17 cellular contexts compared by ENCODE assay signal in genomic region chr3:54138937-54139547, GRCh38. TPM values are rescaled to one million over a fixed set of nuclear protein-coding genes. Genes with fewer than 3 reads are reported as not detected.
"Had no signal": no experiment of that assay in that cellular context is flagged by ENCODE, and none has a peak within 500 bp of the region (broad histone marks: within the 10 kb centered on the region; RNA-seq: fewer than 3 reads in every experiment).

No MANE protein-coding gene starts in this region.

- DNase-seq: activated CD4-positive, alpha-beta T cell treated with anti-CD3 and anti-CD28 coated beads for 4 hours; activated CD8-positive, alpha-beta memory T cell treated with anti-CD3 and anti-CD28 coated beads, Interleukin-2, amount 50 U/mL, for 4 hours; activated CD8-positive, alpha-beta T cell treated with anti-CD3 and anti-CD28 coated beads for 36 hours; activated naive CD8-positive, alpha-beta T cell treated with anti-CD3 and anti-CD28 coated beads for 36 hours; amygdala; body of pancreas; cortex of kidney; effector CD4-positive, alpha-beta T cell; foreskin fibroblast; lower lobe of right lung; psoas muscle; stimulated activated CD4-positive, alpha-beta T cell treated with anti-CD3 and anti-CD28 coated beads, Interleukin-12 subunit alpha, Interleukin-12 subunit beta, amount 100 ng/mL, for 4 hours; stimulated activated CD4-positive, alpha-beta T cell treated with anti-CD3 and anti-CD28 coated beads, Interleukin-2, amount 100 ng/mL, for 24 hours; stomach; T-helper 2 cell had no signal

- H3K4me3 ChIP-seq: body of pancreas, lower lobe of right lung, psoas muscle, stomach, thoracic aorta had no signal

- ATAC-seq: activated CD8-positive, alpha-beta T cell treated with anti-CD3 and anti-CD28 coated beads for 36 hours; body of pancreas; lower lobe of right lung; WTC11 had no signal

- H3K27me3 ChIP-seq: body of pancreas had no signal

- H3K27ac ChIP-seq: body of pancreas, lower lobe of right lung, psoas muscle, stomach, thoracic aorta had no signal

- H3K9me3 ChIP-seq: body of pancreas, lower lobe of right lung, psoas muscle, stomach, thoracic aorta had no signal

- H3K4me1 ChIP-seq: body of pancreas, lower lobe of right lung, psoas muscle, stomach had no signal

- H3K36me3 ChIP-seq: lower lobe of right lung, stomach, thoracic aorta had no signal

RNA-seq across cellular contexts. Expression of gene CACNA2D3, which starts 16.7 kb away (rescaled TPM):
- total RNA-seq: activated CD8-positive, alpha-beta T cell treated with anti-CD3 and anti-CD28 coated beads for 36 hours; activated naive CD8-positive, alpha-beta T cell treated with anti-CD3 and anti-CD28 coated beads for 36 hours; body of pancreas had no signal
